16 cellular contexts compared by ENCODE assay signal in genomic region chr6:71446084-71446869, GRCh38.
DNase-seq lines count a peak whose midpoint lies in the region; ATAC-seq and TF ChIP-seq lines count a peak whose summit lies in the region.
"Had no signal": no experiment of that assay in that cellular context is flagged by ENCODE, and none has a peak within 500 bp of the region (broad histone marks: within the 10 kb centered on the region; RNA-seq: fewer than 3 reads in every experiment).

No MANE protein-coding gene starts in this region.

- H3K4me1 ChIP-seq in osteoblast (ENCODE audit: insufficient read depth, low read length) (peaks cover 11% of the 10 kb centered on the region), psoas muscle (no peaks in the 10 kb centered on the region)
- H3K4me1 ChIP-seq: breast epithelium, right lobe of liver had no signal

- H3K27ac ChIP-seq in osteoblast (ENCODE audit: low read depth, low read length) (no peak overlapping the region), psoas muscle (no peak overlapping the region)
- H3K27ac ChIP-seq: breast epithelium, heart left ventricle, right lobe of liver had no signal

- H3K36me3 ChIP-seq in osteoblast (ENCODE audit: insufficient read depth, low read length) = no peaks in the 10 kb centered on the region
- H3K36me3 ChIP-seq in psoas muscle (ENCODE audit: insufficient read depth in 1 of 2, low read depth in 1 of 2) = no peaks in the 10 kb centered on the region
- H3K36me3 ChIP-seq: breast epithelium, heart left ventricle, right lobe of liver had no signal

- H3K4me3 ChIP-seq in choroid plexus epithelial cell (ENCODE audit: low read depth, low read length) = no peak overlapping the region
- no peak overlapping the region for H3K4me3 ChIP-seq in osteoblast (ENCODE audit: insufficient read depth, low read length)
- no peak overlapping the region for H3K4me3 ChIP-seq in psoas muscle
- H3K4me3 ChIP-seq: breast epithelium, heart left ventricle, right lobe of liver had no signal

- DNase-seq in choroid plexus epithelial cell (ENCODE audit: low read depth) (peak; percentile 13), osteoblast (ENCODE audit: insufficient read length, low spot score, missing footprints) (peak; percentile 0), LoVo (ENCODE audit: low spot score) (no peak), GM20000 (ENCODE audit: low spot score) (no peak), SIG-M5 (lab: John Stamatoyannopoulos, UW) (no peak), psoas muscle (no peak)
- DNase-seq: activated CD8-positive, alpha-beta memory T cell treated with anti-CD3 and anti-CD28 coated beads, Interleukin-2, amount 10 ng/mL, durations not matched to agents 7 days and 5 days; activated naive CD4-positive, alpha-beta T cell treated with anti-CD3 and anti-CD28 coated beads for 36 hours; heart left ventricle; kidney glomerular epithelial cell; naive B cell; NCI-H2171; right lobe of liver had no signal

- H3K27me3 ChIP-seq in osteoblast (ENCODE audit: insufficient read depth, low read length) (no peaks in the 10 kb centered on the region), psoas muscle (ENCODE audit: insufficient read depth in 3 of 3, low read length in 2 of 3) (no peaks in the 10 kb centered on the region)
- H3K27me3 ChIP-seq: breast epithelium, heart left ventricle, right lobe of liver had no signal

- ATAC-seq in GM18520 (IDR thresholded peaks at IDR 0.05; ENCODE audit: unreplicated experiment) = peak; percentile 57
- peak; percentile 53 for ATAC-seq in HG02642 (IDR thresholded peaks at IDR 0.05; ENCODE audit: poor library complexity, unreplicated experiment)
- ATAC-seq in psoas muscle = no peak
- ATAC-seq: activated CD8-positive, alpha-beta memory T cell treated with anti-CD3 and anti-CD28 coated beads, Interleukin-2, amount 10 ng/mL, durations not matched to agents 7 days and 5 days; right lobe of liver had no signal

- no peak for TF ChIP-seq CTCF in choroid plexus epithelial cell (conservative IDR thresholded peaks at IDR 0.05; ENCODE audit: low read depth, low read length)
- TF ChIP-seq CTCF in osteoblast (IDR thresholded peaks at IDR 0.05; ENCODE audit: extremely low read depth, low read depth, low read length) = no peak
- TF ChIP-seq CTCF in GM20000 (IDR thresholded peaks at IDR 0.05; ENCODE audit: extremely low read depth, missing control alignments) = no peak
- no peak for TF ChIP-seq CTCF in psoas muscle (IDR thresholded peaks at IDR 0.05)

- peak overlapping the region; percentile 17 for H3K4me2 ChIP-seq in osteoblast (ENCODE audit: insufficient read depth, low read length)

- WGBS in psoas muscle, 3 donors = 49 to 61% (median 50%) methylated on average over 6 of the region's 6 CpGs

- H3K9me3 ChIP-seq in osteoblast (ENCODE audit: low read depth, low read length) (no peaks in the 10 kb centered on the region), psoas muscle (no peaks in the 10 kb centered on the region)
- H3K9me3 ChIP-seq: breast epithelium, heart left ventricle, right lobe of liver had no signal

- H3K79me2 ChIP-seq in osteoblast (ENCODE audit: insufficient read depth, low read length) = no peaks in the 10 kb centered on the region

- intact Hi-C loops in psoas muscle (cut with DNase I) = no loop called here

- H2AFZ ChIP-seq in osteoblast (ENCODE audit: low read length) = peak overlapping the region; percentile 52

- no peaks in the 10 kb centered on the region for H4K20me1 ChIP-seq in osteoblast (ENCODE audit: insufficient read depth, low read length)

Comparison
In these comparisons a context has a peak if more than half of its experiments do, and no peak if none do; other contexts are left out.
1. ATAC-seq: peak in GM18520 (single experiment) and HG02642 (single experiment); none in psoas muscle (0 of 4).
2. DNase-seq: peak in choroid plexus epithelial cell (single experiment) and osteoblast (single experiment); none in LoVo (single experiment), GM20000 (single experiment), SIG-M5 (single experiment) and psoas muscle (0 of 2).